ENCODE assay signal across 8 cellular contexts in genomic region chr6:138773177-138774091, GRCh38. TPM values are rescaled to one million over a fixed set of nuclear protein-coding genes. Genes with fewer than 3 reads are reported as not detected.
DNase-seq lines count a peak whose midpoint lies in the region; TF ChIP-seq lines count a peak whose summit lies in the region.

Gene CCDC28A (plus strand): TSS chr6:138773769. CDS start chr6:138776121, 2,352 bp downstream.

- H3K4me1 ChIP-seq in H9 (ENCODE audit: insufficient read depth, low read length) = no peaks in the 10 kb centered on the region

- no peak within 1 kb of the TSS for H2BK120ac ChIP-seq in H9 (ENCODE audit: low read depth, low read length, poor library complexity, severe bottlenecking)

- H3K4me3 Mint-ChIP-seq in H9 (peak within 1 kb of the TSS; percentile 100), nephron (peak within 1 kb of the TSS; percentile 99 to 100 (median 99))
- H3K4me3 Mint-ChIP-seq in stimulated activated naive CD8-positive, alpha-beta T cell treated with anti-CD3 and anti-CD28 coated beads, Interleukin-15, Interleukin-2, amounts not matched to agents 100 ng/mL and 50 ng/mL, for 24 hours = peak within 1 kb of the TSS; percentile 99

- H3K9me3 ChIP-seq in H9 (ENCODE audit: control insufficient read depth, low read depth, low read length) (no peaks in the 10 kb centered on the region), MG63 (no peaks in the 10 kb centered on the region)

- no peak within 1 kb of the TSS for H2BK15ac ChIP-seq in H9 (ENCODE audit: low read depth, low read length)

- H3T11ph ChIP-seq in H9 (ENCODE audit: low read length) = no peak within 1 kb of the TSS

- peaks cover 3% of the 10 kb centered on the region for H3K23me2 ChIP-seq in H9 (ENCODE audit: insufficient read length, low read depth, low read length, poor library complexity, severe bottlenecking)

- no peak within 1 kb of the TSS for H4K8ac ChIP-seq in H9 (replicated peaks; ENCODE audit: insufficient read length, low read depth, low read length)

- H2AK5ac ChIP-seq in H9 (ENCODE audit: insufficient read length, low read length) = no peak within 1 kb of the TSS

- DNase-seq in ELR (ENCODE audit: low read depth) (peak; percentile 96), H9 (peak; percentile 96), MG63 (peak; percentile 92), SHP77 treated with DMSO at 0.1 percent for 48 hours (lab: John Stamatoyannopoulos, UW) (peak; percentile 94), fibroblast of the aortic adventitia (ENCODE audit: low read depth) (peak; percentile 96)
- peak; percentile 97 for DNase-seq in activated effector memory CD4-positive, alpha-beta T cell treated with anti-CD3 and anti-CD28 coated beads, Interleukin-2, amount 50 U/mL, for 16 hours

- H3K79me2 ChIP-seq in H9 (ENCODE audit: insufficient read depth, low read length) = no peaks in the 10 kb centered on the region

- no peak within 1 kb of the TSS for H3K4ac ChIP-seq in H9 (ENCODE audit: low read depth, low read length)

- peak within 1 kb of the TSS; percentile 98 for H3K18ac ChIP-seq in H9 (ENCODE audit: insufficient read length, low read depth, low read length)

- H3K56ac ChIP-seq in H9 (ENCODE audit: insufficient read length, low read depth, low read length) = no peak within 1 kb of the TSS

- no peak within 1 kb of the TSS for H4K5ac ChIP-seq in H9 (ENCODE audit: insufficient read length, low read depth, low read length)

- peaks cover 10 to 19% of the 10 kb centered on the region in 2 experiments for H3K4me1 Mint-ChIP-seq in H9
- peaks cover 10% of the 10 kb centered on the region for H3K4me1 Mint-ChIP-seq in nephron
- peaks cover 36% of the 10 kb centered on the region for H3K4me1 Mint-ChIP-seq in stimulated activated naive CD8-positive, alpha-beta T cell treated with anti-CD3 and anti-CD28 coated beads, Interleukin-15, Interleukin-2, amounts not matched to agents 100 ng/mL and 50 ng/mL, for 24 hours (ENCODE audit: low read depth)

- H3K27me3 Mint-ChIP-seq in H9 (ENCODE audit: low read depth) (no peaks in the 10 kb centered on the region), nephron (ENCODE audit: low read depth) (no peaks in the 10 kb centered on the region)
- no peaks in the 10 kb centered on the region for H3K27me3 Mint-ChIP-seq in stimulated activated naive CD8-positive, alpha-beta T cell treated with anti-CD3 and anti-CD28 coated beads, Interleukin-15, Interleukin-2, amounts not matched to agents 100 ng/mL and 50 ng/mL, for 24 hours

- peak within 1 kb of the TSS; percentile 94 for H3K9ac ChIP-seq in H9 (ENCODE audit: extremely low read depth, insufficient read length, low read length)

- no peaks in the 10 kb centered on the region for H3K79me1 ChIP-seq in H9 (ENCODE audit: insufficient read depth, low read depth, low read length, poor library complexity, severe bottlenecking)

- peak within 1 kb of the TSS; percentile 73 for H2BK5ac ChIP-seq in H9 (ENCODE audit: insufficient read length, low read length)

- H3K9me3 Mint-ChIP-seq in H9 (no peaks in the 10 kb centered on the region), nephron (no peaks in the 10 kb centered on the region)
- no peaks in the 10 kb centered on the region for H3K9me3 Mint-ChIP-seq in stimulated activated naive CD8-positive, alpha-beta T cell treated with anti-CD3 and anti-CD28 coated beads, Interleukin-15, Interleukin-2, amounts not matched to agents 100 ng/mL and 50 ng/mL, for 24 hours

- H3K27ac ChIP-seq in H9 (ENCODE audit: insufficient read length, low read depth, low read length) = peak within 1 kb of the TSS; percentile 73

- H3K4me3 ChIP-seq in MG63 = peak within 1 kb of the TSS; percentile 84
- H3K4me3 ChIP-seq in fibroblast of the aortic adventitia (ENCODE audit: low read depth, low read length) = peak within 1 kb of the TSS; percentile 96

- H3K27ac Mint-ChIP-seq in H9 (peak within 1 kb of the TSS; percentile 100), nephron (peak within 1 kb of the TSS; percentile 98 to 99 (median 99))
- peak within 1 kb of the TSS; percentile 100 for H3K27ac Mint-ChIP-seq in stimulated activated naive CD8-positive, alpha-beta T cell treated with anti-CD3 and anti-CD28 coated beads, Interleukin-15, Interleukin-2, amounts not matched to agents 100 ng/mL and 50 ng/mL, for 24 hours

- no peaks in the 10 kb centered on the region for H3K36me3 Mint-ChIP-seq in H9 (ENCODE audit: insufficient read depth in 1 of 3, low read depth in 3 of 3)
- peaks cover 6% of the 10 kb centered on the region for H3K36me3 Mint-ChIP-seq in nephron (ENCODE audit: low read depth)
- H3K36me3 Mint-ChIP-seq in stimulated activated naive CD8-positive, alpha-beta T cell treated with anti-CD3 and anti-CD28 coated beads, Interleukin-15, Interleukin-2, amounts not matched to agents 100 ng/mL and 50 ng/mL, for 24 hours (ENCODE audit: low read depth) = peaks cover 6% of the 10 kb centered on the region

- H3K23ac ChIP-seq in H9 (ENCODE audit: insufficient read length, low read depth, low read length) = no peak within 1 kb of the TSS

- peak within 1 kb of the TSS; percentile 95 for H2AFZ ChIP-seq in H9 (ENCODE audit: low read length)

- H3K14ac ChIP-seq in H9 (ENCODE audit: insufficient read depth, low read length) = peak within 1 kb of the TSS; percentile 96

- no peaks in the 10 kb centered on the region for H4K20me1 ChIP-seq in H9 (ENCODE audit: control insufficient read depth, insufficient read depth, insufficient read length)

- no peak within 1 kb of the TSS for H2BK20ac ChIP-seq in H9 (ENCODE audit: low read depth, low read length, poor library complexity, severe bottlenecking)

- no peaks in the 10 kb centered on the region for H3K27me3 ChIP-seq in H9 (ENCODE audit: insufficient read depth, low read length)
- H3K27me3 ChIP-seq in MG63 = no peaks in the 10 kb centered on the region

- H3K4me2 ChIP-seq in H9 (ENCODE audit: insufficient read depth, insufficient read length, low read length) = peak within 1 kb of the TSS; percentile 75

- no peak within 1 kb of the TSS for H4K91ac ChIP-seq in H9 (ENCODE audit: insufficient read length, low read depth, low read length)

- no CpG with 5 or more reads among the region's 47 CpGs for WGBS in H9 (ENCODE audit: extremely low coverage, insufficient read length, low lambda C conversion rate)

- H3K36me3 ChIP-seq in MG63 = peaks cover 3% of the 10 kb centered on the region; the same call in 1 of the 2 replicates

- H2BK12ac ChIP-seq in H9 (ENCODE audit: insufficient read length, low read depth, low read length) = peak within 1 kb of the TSS; percentile 91

- no peak for TF ChIP-seq CTCF in H9 (conservative IDR thresholded peaks at IDR 0.05)
- no peak for TF ChIP-seq CTCF in fibroblast of the aortic adventitia (IDR thresholded peaks at IDR 0.05; ENCODE audit: insufficient read depth, low read length)
- no peak for TF ChIP-seq CTCF in nephron (IDR thresholded peaks at IDR 0.05; ENCODE audit: unreplicated experiment in 3 of 3)

RNA-seq across cellular contexts. Expression of gene CCDC28A, which starts in this region (rescaled TPM):
- total RNA-seq in H9 (2021) (12.0 and 12.9 TPM in 2 replicates), fibroblast of the aortic adventitia (ENCODE audit: low replicate concordance) (8.9 and 11.7 TPM in 2 replicates)
- total RNA-seq in MG63 (2014; rRNA removed; shearing (Covaris generic); ENCODE audit: low replicate concordance) = 15.3 and 30.8 TPM in 2 replicates

Comparison
In these comparisons a context has a peak if more than half of its experiments do, and no peak if none do; other contexts are left out.
1. Peak in every context shown above with its lines: DNase-seq, H3K4me3 ChIP-seq and H3K27ac ChIP-seq.